Comparison of ENCODE assay signal across 19 cellular contexts in the genomic region with DNA sequence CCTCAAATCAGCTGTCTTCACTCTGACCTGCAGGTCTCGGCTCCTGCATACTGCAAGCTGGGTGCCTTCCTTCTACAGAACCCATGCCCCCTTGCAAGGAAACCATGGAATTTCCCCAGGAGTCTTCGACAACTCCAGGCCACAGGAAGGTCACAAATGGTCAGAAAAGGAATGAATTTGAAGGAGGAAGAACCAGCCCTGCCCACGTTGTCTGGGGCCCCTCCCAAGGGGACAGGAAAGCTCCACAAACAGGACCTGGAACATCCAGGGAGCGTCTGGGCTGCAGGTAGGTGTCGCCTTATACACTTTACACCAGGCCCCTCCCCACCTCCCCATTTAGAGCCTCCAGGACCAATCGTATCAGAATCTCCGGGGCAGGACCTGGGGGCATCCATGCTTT.
DNase-seq lines count a peak whose midpoint lies in the region; ATAC-seq and TF ChIP-seq lines count a peak whose summit lies in the region.
"Had no signal": no experiment of that assay in that cellular context is flagged by ENCODE, and none has a peak within 500 bp of the region (broad histone marks: within the 10 kb centered on the region; RNA-seq: fewer than 3 reads in every experiment).

No MANE protein-coding gene starts in this region.

- H3K4ac ChIP-seq in H9 (ENCODE audit: low read depth, low read length): no peak overlapping the region

- intact Hi-C loops in left colon (cut with DNase I, micrococcal nuclease): no loop called here

- peaks cover 57% of the 10 kb centered on the region for H3K27me3 Mint-ChIP-seq in H9 (ENCODE audit: low read depth)

- H3K23me2 ChIP-seq in H9 (ENCODE audit: insufficient read length, low read depth, low read length, poor library complexity, severe bottlenecking): no peaks in the 10 kb centered on the region

- no peak overlapping the region for H2BK15ac ChIP-seq in H9 (ENCODE audit: low read depth, low read length)

- peaks cover 5% of the 10 kb centered on the region for H3K9me3 ChIP-seq in H9 (ENCODE audit: control insufficient read depth, low read depth, low read length)
- H3K9me3 ChIP-seq: gastroesophageal sphincter, HAP-1, thyroid gland had no signal

- H2AK5ac ChIP-seq in H9 (ENCODE audit: insufficient read length, low read length): no peak overlapping the region

- DNase-seq in A172 (ENCODE audit: low spot score) (peak; percentile 28), H9 (peak; percentile 50), astrocyte of the hippocampus (ENCODE audit: low read depth, low spot score) (peak; percentile 27), left colon (peak; percentile 75 to 81), nucleus accumbens (lab: John Stamatoyannopoulos, UW) (no peak), activated gamma-delta T cell (lab: John Stamatoyannopoulos, UW) (no peak), D341Med (ENCODE audit: low spot score) (no peak)
- DNase-seq: activated CD4-positive, alpha-beta T cell treated with anti-CD3 and anti-CD28 coated beads, Interleukin-2, amount 50 U/mL, for 48 hours; activated naive CD4-positive, alpha-beta T cell treated with anti-CD3 and anti-CD28 coated beads, Interleukin-2, amount 10 ng/mL, durations not matched to agents 7 days and 5 days; activated T-cell treated with anti-CD3 and anti-CD28 coated beads, Interleukin-2, amount 50 U/mL, for 1 hour; CD4-positive, CD25-positive, alpha-beta regulatory T cell; DND-41; NCI-H187 treated with DMSO at 0.1 percent for 48 hours; thyroid gland had no signal

- H4K91ac ChIP-seq in H9 (ENCODE audit: insufficient read length, low read depth, low read length): no peak overlapping the region

- no peak overlapping the region for H3K27ac ChIP-seq in H9 (ENCODE audit: insufficient read length, low read depth, low read length)
- H3K27ac ChIP-seq: gastroesophageal sphincter, thyroid gland had no signal

- H2BK120ac ChIP-seq in H9 (ENCODE audit: low read depth, low read length, poor library complexity, severe bottlenecking): no peak overlapping the region

- H2AFZ ChIP-seq in H9 (ENCODE audit: low read length): no peak overlapping the region

- WGBS in H9 (ENCODE audit: extremely low coverage, insufficient read length, low lambda C conversion rate): no CpG with 5 or more reads among the region's 7 CpGs

- no peaks in the 10 kb centered on the region for H4K20me1 ChIP-seq in H9 (ENCODE audit: control insufficient read depth, insufficient read depth, insufficient read length)

- no peak overlapping the region for H3K4me2 ChIP-seq in H9 (ENCODE audit: insufficient read depth, insufficient read length, low read length)

- H3K23ac ChIP-seq in H9 (ENCODE audit: insufficient read length, low read depth, low read length): no peak overlapping the region

- no peak overlapping the region for H3K56ac ChIP-seq in H9 (ENCODE audit: insufficient read length, low read depth, low read length)

- H3K27ac Mint-ChIP-seq in H9: no peak overlapping the region
- H3K27ac Mint-ChIP-seq: activated naive CD4-positive, alpha-beta T cell treated with anti-CD3 and anti-CD28 coated beads, Interleukin-2, amount 10 ng/mL, durations not matched to agents 7 days and 5 days; CD4-positive, CD25-positive, alpha-beta regulatory T cell; IgD-negative memory B cell; progenitor cell of endocrine pancreas had no signal

- H2BK12ac ChIP-seq in H9 (ENCODE audit: insufficient read length, low read depth, low read length): no peak overlapping the region

- H3T11ph ChIP-seq in H9 (ENCODE audit: low read length): no peak overlapping the region

- H2BK5ac ChIP-seq in H9 (ENCODE audit: insufficient read length, low read length): no peak overlapping the region

- no peak overlapping the region for H2BK20ac ChIP-seq in H9 (ENCODE audit: low read depth, low read length, poor library complexity, severe bottlenecking)

- no peaks in the 10 kb centered on the region for H3K79me2 ChIP-seq in H9 (ENCODE audit: insufficient read depth, low read length)

- H3K79me1 ChIP-seq in H9 (ENCODE audit: insufficient read depth, low read depth, low read length, poor library complexity, severe bottlenecking): no peaks in the 10 kb centered on the region

- H3K18ac ChIP-seq in H9 (ENCODE audit: insufficient read length, low read depth, low read length): no peak overlapping the region

- H3K14ac ChIP-seq in H9 (ENCODE audit: insufficient read depth, low read length): no peak overlapping the region

- H3K4me1 Mint-ChIP-seq in H9: peaks cover 3 to 13% of the 10 kb centered on the region in 2 experiments
- H3K4me1 Mint-ChIP-seq: CD4-positive, CD25-positive, alpha-beta regulatory T cell had no signal

- H3K27me3 ChIP-seq in H9 (ENCODE audit: insufficient read depth, low read length): no peaks in the 10 kb centered on the region
- H3K27me3 ChIP-seq: thyroid gland had no signal

- peak; percentile 44 for ATAC-seq in left colon
- no peak for ATAC-seq in HG03095 (IDR thresholded peaks at IDR 0.05; ENCODE audit: unreplicated experiment)
- ATAC-seq: gastroesophageal sphincter had no signal

- no peak overlapping the region for H3K4me3 Mint-ChIP-seq in H9
- H3K4me3 Mint-ChIP-seq: activated naive CD4-positive, alpha-beta T cell treated with anti-CD3 and anti-CD28 coated beads, Interleukin-2, amount 10 ng/mL, durations not matched to agents 7 days and 5 days; CD4-positive, CD25-positive, alpha-beta regulatory T cell; IgD-negative memory B cell had no signal

- peaks cover 7 to 9% (median 9%) of the 10 kb centered on the region in 3 experiments; a peak in 6 of 7 replicates for H3K36me3 Mint-ChIP-seq in H9 (ENCODE audit: insufficient read depth in 1 of 3, low read depth in 3 of 3)
- H3K36me3 Mint-ChIP-seq: activated naive CD4-positive, alpha-beta T cell treated with anti-CD3 and anti-CD28 coated beads, Interleukin-2, amount 10 ng/mL, durations not matched to agents 7 days and 5 days; CD4-positive, CD25-positive, alpha-beta regulatory T cell; IgD-negative memory B cell had no signal

- H3K4me1 ChIP-seq in H9 (ENCODE audit: insufficient read depth, low read length): no peaks in the 10 kb centered on the region
- H3K4me1 ChIP-seq: gastroesophageal sphincter, HAP-1 had no signal

- no peak overlapping the region for H3K9ac ChIP-seq in H9 (ENCODE audit: extremely low read depth, insufficient read length, low read length)

- TF ChIP-seq CTCF in H9 (conservative IDR thresholded peaks at IDR 0.05): no peak

- no peak overlapping the region for H4K5ac ChIP-seq in H9 (ENCODE audit: insufficient read length, low read depth, low read length)

- peaks cover 14 to 17% of the 10 kb centered on the region in 2 experiments for H3K9me3 Mint-ChIP-seq in H9
- H3K9me3 Mint-ChIP-seq: CD4-positive, CD25-positive, alpha-beta regulatory T cell; IgD-negative memory B cell had no signal

- H4K8ac ChIP-seq in H9 (replicated peaks; ENCODE audit: insufficient read length, low read depth, low read length): no peak overlapping the region

Comparison
In these comparisons a context has a peak if more than half of its experiments do, and no peak if none do; other contexts are left out.
1. DNase-seq: peak in A172 (single experiment), H9 (single experiment), astrocyte of the hippocampus (single experiment) and left colon (2 of 2); none in nucleus accumbens (0 of 56), activated gamma-delta T cell (single experiment) and D341Med (single experiment).